Comparison of ENCODE assay signal across 20 cellular contexts in genomic region chr7:41147651-41148360, GRCh38.
DNase-seq lines count a peak whose midpoint lies in the region; TF ChIP-seq lines count a peak whose summit lies in the region.
"Had no signal": no experiment of that assay in that cellular context is flagged by ENCODE, and none has a peak within 500 bp of the region (broad histone marks: within the 10 kb centered on the region; RNA-seq: fewer than 3 reads in every experiment).

No MANE protein-coding gene starts in this region.

- no peaks in the 10 kb centered on the region for H3K79me2 ChIP-seq in hepatocyte
- H3K79me2 ChIP-seq: parathyroid adenoma had no signal

- H3K9me2 ChIP-seq in hepatocyte (replicated peaks; ENCODE audit: insufficient read depth): no peaks in the 10 kb centered on the region

- no peak overlapping the region for H3K4me3 Mint-ChIP-seq in MCF 10A (ENCODE audit: unreplicated experiment)
- H3K4me3 Mint-ChIP-seq: memory B cell; naive thymus-derived CD8-positive, alpha-beta T cell had no signal

- peaks cover 41% of the 10 kb centered on the region for H3K4me1 Mint-ChIP-seq in MCF 10A (ENCODE audit: insufficient read depth, unreplicated experiment)
- H3K4me1 Mint-ChIP-seq: memory B cell; naive thymus-derived CD8-positive, alpha-beta T cell had no signal

- TF ChIP-seq CTCF in MCF 10A (IDR thresholded peaks at IDR 0.05; ENCODE audit: unreplicated experiment) (no peak), hepatocyte (IDR thresholded peaks at IDR 0.05; ENCODE audit: poor library complexity) (no peak), suprapubic skin (IDR thresholded peaks at IDR 0.05) (no peak)

- TF ChIP-seq EP300 in suprapubic skin (IDR thresholded peaks at IDR 0.05): no peak

- H2AFZ ChIP-seq in hepatocyte: no peak overlapping the region
- H2AFZ ChIP-seq: parathyroid adenoma had no signal

- POLR2A ChIA-PET in MCF 10A (lab: Yijun Ruan, JAX): interaction anchor here (0.7 to 2.6 kb wide), 21 partner anchors 12 to 557 kb away, joined by 3 to 10 read pairs (median 4); no protein-coding TSS in a partner anchor

- H3K4me1 ChIP-seq in hepatocyte (ENCODE audit: insufficient read depth): no peaks in the 10 kb centered on the region
- H3K4me1 ChIP-seq in suprapubic skin: peaks cover 19% of the 10 kb centered on the region
- H3K4me1 ChIP-seq: gastrocnemius medialis, parathyroid adenoma, right lobe of liver had no signal

- no peak for TF ChIP-seq POLR2A in suprapubic skin (IDR thresholded peaks at IDR 0.05)

- H3K36me3 Mint-ChIP-seq in MCF 10A (ENCODE audit: insufficient read depth, unreplicated experiment): no peaks in the 10 kb centered on the region
- H3K36me3 Mint-ChIP-seq: memory B cell; naive thymus-derived CD8-positive, alpha-beta T cell had no signal

- 77% methylated on average over 3 of the region's 3 CpGs for WGBS in hepatocyte (ENCODE audit: low lambda C conversion rate, missing lambda C conversion rate)
- WGBS in suprapubic skin: 53% methylated on average over 3 of the region's 3 CpGs

- intact Hi-C loops in MCF 10A (cut with micrococcal nuclease): loop anchor here (1.0 to 10.0 kb wide), 7 partner anchors 41 to 549 kb away; no protein-coding TSS in a partner anchor

- no peaks in the 10 kb centered on the region for H4K20me1 ChIP-seq in hepatocyte (ENCODE audit: insufficient read depth, poor library complexity, severe bottlenecking)

- H3K27me3 Mint-ChIP-seq in MCF 10A (ENCODE audit: insufficient read depth, unreplicated experiment): no peaks in the 10 kb centered on the region
- H3K27me3 Mint-ChIP-seq: memory B cell; naive thymus-derived CD8-positive, alpha-beta T cell had no signal

- no peaks in the 10 kb centered on the region for H3K36me3 ChIP-seq in hepatocyte (replicated peaks; ENCODE audit: insufficient read depth, low read depth)
- no peaks in the 10 kb centered on the region for H3K36me3 ChIP-seq in suprapubic skin
- H3K36me3 ChIP-seq: brain microvascular endothelial cell, gastrocnemius medialis, right lobe of liver, tibial nerve had no signal

- H3K4me2 ChIP-seq in hepatocyte: no peak overlapping the region

- CTCF ChIA-PET in MCF 10A (lab: Yijun Ruan, JAX): interaction anchor here (0.7 to 1.8 kb wide), 6 partner anchors 84 to 568 kb away, joined by 3 to 5 read pairs (median 4); no protein-coding TSS in a partner anchor

- H3K9me3 Mint-ChIP-seq in MCF 10A (ENCODE audit: unreplicated experiment): no peaks in the 10 kb centered on the region
- H3K9me3 Mint-ChIP-seq: memory B cell had no signal

- H3K27ac ChIP-seq in hepatocyte (peak overlapping the region; percentile 26), suprapubic skin (peak overlapping the region; percentile 73)
- H3K27ac ChIP-seq: gastrocnemius medialis, parathyroid adenoma, right lobe of liver, tibial nerve had no signal

- H3K9me3 ChIP-seq in hepatocyte (ENCODE audit: low read depth) (no peaks in the 10 kb centered on the region), suprapubic skin (no peaks in the 10 kb centered on the region)
- H3K9me3 ChIP-seq: gastrocnemius medialis, right lobe of liver, tibial nerve had no signal

- H3K27me3 ChIP-seq in hepatocyte: no peaks in the 10 kb centered on the region
- H3K27me3 ChIP-seq in suprapubic skin: no peaks in the 10 kb centered on the region
- H3K27me3 ChIP-seq: brain microvascular endothelial cell, gastrocnemius medialis, right lobe of liver, tibial nerve had no signal

- peak overlapping the region; percentile 99 for H3K27ac Mint-ChIP-seq in MCF 10A (ENCODE audit: low read depth, unreplicated experiment)
- H3K27ac Mint-ChIP-seq: memory B cell; naive thymus-derived CD8-positive, alpha-beta T cell had no signal

- BruUV-seq in MCF 10A (replicated peaks; lab: Mats Ljungman, UMichigan): TSS peak; percentile 97

- no peak overlapping the region for H3K4me3 ChIP-seq in hepatocyte
- no peak overlapping the region for H3K4me3 ChIP-seq in suprapubic skin
- H3K4me3 ChIP-seq: gastrocnemius medialis, right lobe of liver, tibial nerve had no signal

- DNase-seq in M059J (ENCODE audit: low read depth) (peak; percentile 32), MCF 10A (ENCODE audit: unreplicated experiment) (peak; percentile 37), hepatocyte (ENCODE audit: low spot score) (no peak), suprapubic skin (ENCODE audit: low spot score in 2 of 2) (no peak), hepatic stellate cell (ENCODE audit: low spot score) (no peak), NCI-H526 (lab: John Stamatoyannopoulos, UW) (no peak)
- DNase-seq in stimulated activated CD4-positive, alpha-beta T cell treated with anti-CD3 and anti-CD28 coated beads, Interleukin-1b, Interleukin-23, amount 100 ng/mL, for 48 hours: no peak
- DNase-seq: activated CD4-positive, alpha-beta T cell treated with anti-CD3 and anti-CD28 coated beads for 48 hours; DND-41; gastrocnemius medialis; Kasumi-1; naive thymus-derived CD8-positive, alpha-beta T cell; NCI-H1105; NCI-H510A; right lobe of liver; stimulated activated naive CD4-positive, alpha-beta T cell had no signal

Comparison
In these comparisons a context has a peak if more than half of its experiments do, and no peak if none do; other contexts are left out.
1. DNase-seq: peak in M059J (single experiment) and MCF 10A (single experiment); none in hepatocyte (single experiment), suprapubic skin (0 of 2), stimulated activated CD4-positive, alpha-beta T cell treated with anti-CD3 and anti-CD28 coated beads, Interleukin-1b, Interleukin-23, amount 100 ng/mL, for 48 hours (single experiment), hepatic stellate cell (single experiment) and NCI-H526 (0 of 2).